Comparison of ENCODE assay signal across 15 cellular contexts in the genomic region with DNA sequence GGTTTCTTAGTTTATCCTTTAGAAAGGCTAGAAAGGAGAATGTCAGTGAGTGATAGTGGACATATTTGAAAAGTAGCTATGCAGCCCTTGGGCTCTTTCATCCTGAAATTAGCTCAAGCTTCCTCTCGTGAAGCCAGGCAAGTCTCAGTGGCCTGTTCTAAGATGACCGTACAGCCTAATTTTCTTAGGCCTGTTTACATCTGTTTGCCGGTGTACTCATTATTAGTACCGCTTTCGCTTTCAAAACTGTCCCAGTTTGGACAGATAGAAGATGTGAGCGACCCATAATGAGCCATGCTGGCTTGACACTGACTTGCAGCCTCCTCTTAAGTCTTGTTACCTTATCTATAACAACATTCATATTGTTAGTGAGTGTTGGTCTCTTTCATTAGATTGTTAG. TPM values are rescaled to one million over a fixed set of nuclear protein-coding genes. Genes with fewer than 3 reads are reported as not detected.
DNase-seq lines count a peak whose midpoint lies in the region; ATAC-seq, FAIRE-seq and TF ChIP-seq lines count a peak whose summit lies in the region.
"Had no signal": no experiment of that assay in that cellular context is flagged by ENCODE, and none has a peak within 500 bp of the region (broad histone marks: within the 10 kb centered on the region; RNA-seq: fewer than 3 reads in every experiment).

No MANE protein-coding gene starts in this region.

- H3K27ac ChIP-seq in liver (ENCODE audit: low read depth in 1 of 2, low read length in 2 of 2) (peak overlapping the region; percentile 40 to 67), HepG2 (ENCODE audit: extremely low read length, insufficient read depth, low read length) (no peak overlapping the region), transverse colon (no peak overlapping the region)
- H3K27ac ChIP-seq: upper lobe of right lung had no signal

- no peak for ATAC-seq in HepG2
- ATAC-seq in HG02852 (IDR thresholded peaks at IDR 0.05; ENCODE audit: unreplicated experiment) = peak; percentile 94
- ATAC-seq in HG03575 (IDR thresholded peaks at IDR 0.05; ENCODE audit: extremely low read depth, insufficient number of reproducible peaks, low FRiP score, unreplicated experiment) = peak; percentile 78
- no peak for ATAC-seq in activated CD4-positive, CD25-positive, alpha-beta regulatory T cell treated with anti-CD3 and anti-CD28 coated beads, Interleukin-2, amount 50 U/mL, for 24 hours
- ATAC-seq: upper lobe of right lung had no signal

- TF ChIP-seq RAD21 in liver (IDR thresholded peaks at IDR 0.05) (peak in 1 of 2 donors; percentile 14), HepG2 (CRISPR knock-in tag; IDR thresholded peaks at IDR 0.05) (no peak)

- H3K9ac ChIP-seq in liver (ENCODE audit: low read depth in 1 of 2, low read length in 2 of 2) (peak overlapping the region in 1 of 2 donors; percentile 33), HepG2 (ENCODE audit: insufficient read depth, low read depth, low read length) (no peak overlapping the region)

- no peak overlapping the region for H2AFZ ChIP-seq in HepG2 (ENCODE audit: low read length)

- POLR2A ChIA-PET in HepG2 (lab: Yijun Ruan, JAX) = no interaction called here

- BruUV-seq in HepG2 (replicated peaks; lab: Mats Ljungman, UMichigan) = no TSS peak

- CTCF ChIA-PET in HepG2 (lab: Yijun Ruan, JAX; ENCODE audit: low intra/inter-chr PET ratio, low total read pairs) = no interaction called here

- TF ChIP-seq EP300 in HepG2 (IDR thresholded peaks at IDR 0.05; ENCODE audit: low read depth in 2 of 2, low read length in 2 of 2) = no peak
- no peak for TF ChIP-seq EP300 in HepG2 (CRISPR knock-in tag; IDR thresholded peaks at IDR 0.05; ENCODE audit: borderline replicate concordance)
- TF ChIP-seq EP300 in transverse colon (IDR thresholded peaks at IDR 0.05; ENCODE audit: low read depth) = no peak

- H3K27me3 ChIP-seq in liver (ENCODE audit: control insufficient read depth in 4 of 4, insufficient read depth in 4 of 4, low read length in 3 of 4) (no peaks in the 10 kb centered on the region), HepG2 (ENCODE audit: control insufficient read depth in 1 of 2, insufficient read depth in 2 of 2, low read length in 2 of 2) (no peaks in the 10 kb centered on the region), transverse colon (no peaks in the 10 kb centered on the region)
- H3K27me3 ChIP-seq: upper lobe of right lung had no signal

- TF ChIP-seq CTCF in liver (IDR thresholded peaks at IDR 0.05; ENCODE audit: low read depth, low read length, missing input control) = no peak
- no peak for TF ChIP-seq CTCF in HepG2 (CRISPR knock-in tag; IDR thresholded peaks at IDR 0.05)
- no peak for TF ChIP-seq CTCF in transverse colon (IDR thresholded peaks at IDR 0.05)

- no peak for FAIRE-seq in HepG2 (lab: Jason Lieb, UNC)
- FAIRE-seq: G401.6 had no signal

- H3K36me3 ChIP-seq in liver (ENCODE audit: control insufficient read depth in 4 of 4, insufficient read depth in 3 of 4, low read depth in 1 of 4, low read length in 3 of 4) = no peaks in the 10 kb centered on the region
- H3K36me3 ChIP-seq in HepG2 (replicated peaks in 1 of 2; ENCODE audit: control insufficient read depth in 1 of 2, insufficient read depth in 2 of 2, low read length in 2 of 2) = no peaks in the 10 kb centered on the region
- H3K36me3 ChIP-seq in transverse colon = no peaks in the 10 kb centered on the region
- H3K36me3 ChIP-seq: upper lobe of right lung had no signal

- no peaks in the 10 kb centered on the region for H3K79me2 ChIP-seq in HepG2 (ENCODE audit: insufficient read depth, low read length)

- H3K4me1 ChIP-seq in liver (ENCODE audit: control insufficient read depth in 4 of 4, insufficient read depth in 4 of 4, low read length in 3 of 4) = peaks cover 10 to 38% (median 20%) of the 10 kb centered on the region in 4 donors
- peaks cover 11% of the 10 kb centered on the region for H3K4me1 ChIP-seq in HepG2 (ENCODE audit: insufficient read depth, low read length)
- peaks cover 3 to 60% (median 24%) of the 10 kb centered on the region in 4 donors for H3K4me1 ChIP-seq in transverse colon
- H3K4me1 ChIP-seq: upper lobe of right lung had no signal

- no peak for DNase-seq in HepG2 (ENCODE audit: low spot score)
- DNase-seq in transverse colon = peak; percentile 10
- DNase-seq in HPDE6-E6E7 (ENCODE audit: extremely low spot score) = no peak
- DNase-seq in cerebellar cortex (ENCODE audit: low spot score) = no peak
- DNase-seq: 8988T; activated naive CD4-positive, alpha-beta T cell; NCI-H526 treated with DMSO at 0.1 percent for 48 hours; nephron progenitor cell; T1000; upper lobe of right lung had no signal

- no peak for TF ChIP-seq POLR2A in HepG2 (IDR thresholded peaks at IDR 0.05; ENCODE audit: insufficient read depth in 1 of 2, low read depth in 2 of 2, low read length in 2 of 2)
- TF ChIP-seq POLR2A in transverse colon (IDR thresholded peaks at IDR 0.05) = no peak

- 84% methylated on average over 6 of the region's 6 CpGs for WGBS in liver
- WGBS in HepG2 (ENCODE audit: low lambda C conversion rate) = 73% methylated on average over 6 of the region's 6 CpGs
- 72 to 74% methylated on average over 5 to 6 of the region's 6 CpGs for WGBS in transverse colon (ENCODE audit: low coverage in 1 of 2), 2 donors

- H3K4me2 ChIP-seq in HepG2 (ENCODE audit: low read depth, low read length) = no peak overlapping the region

- H3K9me3 ChIP-seq in liver (ENCODE audit: control insufficient read depth in 4 of 4, low read length in 3 of 4) = no peaks in the 10 kb centered on the region
- no peaks in the 10 kb centered on the region for H3K9me3 ChIP-seq in HepG2 (ENCODE audit: low read length)
- no peaks in the 10 kb centered on the region for H3K9me3 ChIP-seq in transverse colon
- H3K9me3 ChIP-seq: upper lobe of right lung had no signal

- in situ Hi-C loops in HepG2 (cut with HindIII; ENCODE audit: extremely low pct_ligation_motif_present, low pct_unique_long_range_greater_than_20kb) (no loop called here), transverse colon (cut with MboI; ENCODE audit: low pct_ligation_motif_present in 1 of 4, low pct_unique_long_range_greater_than_20kb in 1 of 4, low sequenced_read_pairs in 3 of 4) (no loop called here)

- H3K4me3 ChIP-seq in liver (ENCODE audit: low read depth in 1 of 3, low read length in 3 of 3) (peak overlapping the region in 1 of 3 donors; percentile 14), HepG2 (replicated peaks in 1 of 3; ENCODE audit: insufficient read depth in 1 of 3, low read depth in 2 of 3, low read length in 3 of 3) (no peak overlapping the region), transverse colon (no peak overlapping the region)
- H3K4me3 ChIP-seq: upper lobe of right lung had no signal

- intact Hi-C loops in HepG2 (cut with micrococcal nuclease; ENCODE audit: unreplicated experiment) (no loop called here), transverse colon (cut with DNase I; ENCODE audit: low total_unique reads) (loop anchor here (10.0 kb wide), 1 partner anchor 86 kb away; no protein-coding TSS in a partner anchor)

- H4K20me1 ChIP-seq in HepG2 (ENCODE audit: insufficient read depth, low read length) = no peaks in the 10 kb centered on the region

TF ChIP-seq in liver, 16 proteins besides CTCF, POLR2A, EP300 and RAD21:
- no peak for TF ChIP-seq SP1 (IDR thresholded peaks at IDR 0.05)
- TF ChIP-seq FOXA2 (IDR thresholded peaks at IDR 0.05) = no peak
- no peak for TF ChIP-seq HNF4A (conservative IDR thresholded peaks at IDR 0.05)
- no peak for TF ChIP-seq HNF4G (IDR thresholded peaks at IDR 0.05)

TF ChIP-seq in HepG2, 621 proteins besides CTCF, POLR2A, EP300 and RAD21:
- TF ChIP-seq HMGA1 (CRISPR knock-in tag; conservative IDR thresholded peaks at IDR 0.05) = no peak
- no peak for TF ChIP-seq CHCHD3 (CRISPR knock-in tag; IDR thresholded peaks at IDR 0.05)
- no peak for TF ChIP-seq SRY (CRISPR knock-in tag; IDR thresholded peaks at IDR 0.05)
- TF ChIP-seq SMAD3 (CRISPR knock-in tag; IDR thresholded peaks at IDR 0.05) = no peak
- TF ChIP-seq ZFY (CRISPR knock-in tag; IDR thresholded peaks at IDR 0.05) = no peak
- no peak for TF ChIP-seq ZNF260 (CRISPR knock-in tag; IDR thresholded peaks at IDR 0.05; ENCODE audit: borderline replicate concordance, low read depth)
- no peak for TF ChIP-seq MLLT10 (CRISPR knock-in tag; IDR thresholded peaks at IDR 0.05)
- no peak for TF ChIP-seq KAT2B (IDR thresholded peaks at IDR 0.05; ENCODE audit: borderline replicate concordance, low read depth, low read length)
- TF ChIP-seq ADNP (CRISPR knock-in tag; IDR thresholded peaks at IDR 0.05) = no peak
- no peak for TF ChIP-seq ZNF543 (CRISPR knock-in tag; IDR thresholded peaks at IDR 0.05)
- TF ChIP-seq BRD4 (CRISPR knock-in tag; IDR thresholded peaks at IDR 0.05) = no peak

RNA-seq across cellular contexts. Expression of a gene that starts 5.7 kb away (rescaled TPM):
- total RNA-seq in liver = under 1 TPM in 1 of 2 donors, not detected in 1; 0.14 TPM
- under 1 TPM in 1 of 2 donors, not detected in 1; 0.15 TPM for polyA plus RNA-seq in liver
- total RNA-seq in HepG2 (2016; rRNA removed; fragmentation: Illumina TruSeq; extraction: Trizol) = 0.11 TPM in 1 of 2 replicates, not detected in the other
- not detected in 2 replicates for total RNA-seq in HepG2 (2016; cell fraction: cytosol; rRNA removed; fragmentation: Illumina TruSeq; extraction: Trizol; ENCODE audit: low read depth)
- not detected in 2 replicates for total RNA-seq in HepG2 (2016; cell fraction: insoluble cytoplasmic fraction; rRNA removed; fragmentation: Illumina TruSeq; extraction: Trizol)
- total RNA-seq in HepG2 (2016; cell fraction: membrane; rRNA removed; fragmentation: Illumina TruSeq; extraction: Trizol) = not detected in 2 replicates
- not detected in 2 replicates for total RNA-seq in HepG2 (2016; cell fraction: nucleus; rRNA removed; fragmentation: Illumina TruSeq; extraction: Trizol)
- polyA plus RNA-seq in HepG2 (2011; rRNA removed) = not detected in 2 replicates
- not detected in 2 replicates for polyA plus RNA-seq in HepG2 (2011; cell fraction: cytosol; rRNA removed)
- polyA plus RNA-seq in HepG2 (2011; cell fraction: nucleus; rRNA removed) = not detected in 2 replicates
- polyA plus RNA-seq in HepG2 (2012) = not detected in 2 replicates
- polyA plus RNA-seq in HepG2 (2016; cell fraction: cytosol; fragmentation: Illumina TruSeq; extraction: Trizol; ENCODE audit: low read depth) = not detected in 2 replicates
- not detected in 2 replicates for polyA plus RNA-seq in HepG2 (2016; cell fraction: insoluble cytoplasmic fraction; fragmentation: Illumina TruSeq; extraction: Trizol; ENCODE audit: low read depth)
- not detected in 2 replicates for polyA plus RNA-seq in HepG2 (2016; cell fraction: membrane; fragmentation: Illumina TruSeq; extraction: Trizol; ENCODE audit: low read depth)
- not detected in 2 replicates for polyA plus RNA-seq in HepG2 (2016; cell fraction: nucleus; fragmentation: Illumina TruSeq; extraction: Trizol; ENCODE audit: insufficient read depth, low read depth)
- 0.14 TPM in 1 of 2 replicates, not detected in the other for polyA minus RNA-seq in HepG2 (2011; rRNA and poly(A)+ RNA removed; ENCODE audit: low replicate concordance)
- not detected in 2 replicates for polyA minus RNA-seq in HepG2 (2011; cell fraction: cytosol; rRNA and poly(A)+ RNA removed)
- not detected in 2 replicates for polyA minus RNA-seq in HepG2 (2011; cell fraction: nucleus; rRNA and poly(A)+ RNA removed)
- 10 to 100 TPM in 3 of 4 donors, 1 to 10 TPM in 1; 2.0 to 47.1 (median 27.8) TPM for total RNA-seq in transverse colon
- total RNA-seq: upper lobe of right lung had no signal

Comparison
In these comparisons a context has a peak if more than half of its experiments do, and no peak if none do; other contexts are left out.
1. H3K27ac ChIP-seq: peak in liver (2 of 2); none in HepG2 (single experiment) and transverse colon (0 of 4).
2. ATAC-seq: peak in HG02852 (single experiment) and HG03575 (single experiment); none in HepG2 (single experiment) and activated CD4-positive, CD25-positive, alpha-beta regulatory T cell treated with anti-CD3 and anti-CD28 coated beads, Interleukin-2, amount 50 U/mL, for 24 hours (0 of 2).